Comparison of ENCODE assay signal across 9 cellular contexts in the genomic region with DNA sequence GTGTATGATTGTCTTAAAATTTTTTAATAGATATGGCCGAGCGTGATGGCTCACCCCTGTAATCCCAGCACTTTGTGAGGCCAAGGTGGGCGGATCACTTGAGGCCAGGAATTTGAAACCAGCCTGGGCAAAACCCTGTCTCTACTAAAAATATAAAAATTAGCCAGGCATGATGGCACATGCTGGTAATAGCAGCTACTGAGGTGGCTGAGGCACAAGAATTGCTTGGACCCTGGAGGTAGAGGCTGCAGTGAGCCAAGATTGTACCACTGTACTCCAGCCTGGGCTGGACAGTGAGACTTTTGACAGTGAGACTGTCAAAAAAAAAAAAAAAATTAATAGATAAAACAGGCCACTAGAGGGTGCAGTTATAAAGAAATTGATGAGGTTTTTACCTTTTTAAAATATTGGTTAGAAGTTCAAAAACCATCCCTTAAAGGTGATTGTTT.
DNase-seq lines count a peak whose midpoint lies in the region; ATAC-seq and TF ChIP-seq lines count a peak whose summit lies in the region.
"Had no signal": no experiment of that assay in that cellular context is flagged by ENCODE, and none has a peak within 500 bp of the region (broad histone marks: within the 10 kb centered on the region; RNA-seq: fewer than 3 reads in every experiment).

No MANE protein-coding gene starts in this region.

- H4K20me1 ChIP-seq in OCI-LY1 (ENCODE audit: insufficient read depth, low read length): no peaks in the 10 kb centered on the region

- no peaks in the 10 kb centered on the region for H3K4me1 ChIP-seq in OCI-LY1 (ENCODE audit: insufficient read depth, low read length, severe bottlenecking)

- no peaks in the 10 kb centered on the region for H3K9me2 ChIP-seq in OCI-LY1 (ENCODE audit: low read depth, low read length)

- H3K27me3 ChIP-seq in OCI-LY1 (ENCODE audit: insufficient read depth, low read length): no peaks in the 10 kb centered on the region

- peak; percentile 49 for TF ChIP-seq CTCF in OCI-LY1 (IDR thresholded peaks at IDR 0.05; ENCODE audit: low read length)

- no peak overlapping the region for H3K9ac ChIP-seq in OCI-LY1 (ENCODE audit: low read length)

- peak; percentile 14 to 52 for DNase-seq in NCI-H526 (lab: John Stamatoyannopoulos, UW)
- DNase-seq in NCI-H526 treated with DMSO at 0.1 percent for 48 hours (lab: John Stamatoyannopoulos, UW): no peak
- DNase-seq in epithelial cell of prostate (ENCODE audit: low read depth, low spot score): peak; percentile 46
- DNase-seq in superior temporal gyrus (ENCODE audit: extremely low spot score): peak; percentile 53
- no peak for DNase-seq in activated CD4-positive, alpha-beta T cell treated with anti-CD3 and anti-CD28 coated beads, Interleukin-2, amount 50 U/mL, for 4 hours
- DNase-seq: activated T-cell treated with anti-CD3 and anti-CD28 coated beads, Interleukin-2, amount 50 U/mL, for 72 hours had no signal

- peaks cover 85% of the 10 kb centered on the region for H3K36me3 ChIP-seq in OCI-LY1 (ENCODE audit: insufficient read depth, low read length)

- H3K27ac ChIP-seq in OCI-LY1 (ENCODE audit: low read depth, low read length, poor library complexity, severe bottlenecking): no peak overlapping the region
- peak overlapping the region; percentile 88 for H3K27ac ChIP-seq in epithelial cell of prostate

- H2AFZ ChIP-seq in OCI-LY1 (ENCODE audit: low read length): no peak overlapping the region

- H3K79me2 ChIP-seq in OCI-LY1 (ENCODE audit: insufficient read depth, low read length): no peaks in the 10 kb centered on the region

- H3K9me3 ChIP-seq in OCI-LY1 (ENCODE audit: low read length): no peaks in the 10 kb centered on the region

- H3K4me2 ChIP-seq in OCI-LY1 (ENCODE audit: low read length): no peak overlapping the region

- H3F3A ChIP-seq in OCI-LY1 (ENCODE audit: insufficient read depth, low read length): no peaks in the 10 kb centered on the region

- no peak overlapping the region for H3K4me3 ChIP-seq in OCI-LY1 (ENCODE audit: low read depth, low read length, poor library complexity, severe bottlenecking)

- ATAC-seq in GM18498 (IDR thresholded peaks at IDR 0.05; ENCODE audit: unreplicated experiment) (no peak), GM19397 (IDR thresholded peaks at IDR 0.05; ENCODE audit: unreplicated experiment) (no peak)

Comparison
In these comparisons a context has a peak if more than half of its experiments do, and no peak if none do; other contexts are left out.
1. DNase-seq: peak in NCI-H526 (2 of 2), epithelial cell of prostate (single experiment) and superior temporal gyrus (single experiment); none in NCI-H526 treated with DMSO at 0.1 percent for 48 hours (single experiment) and activated CD4-positive, alpha-beta T cell treated with anti-CD3 and anti-CD28 coated beads, Interleukin-2, amount 50 U/mL, for 4 hours (0 of 2).